1 cellular context compared by ENCODE assay signal in the genomic region with DNA sequence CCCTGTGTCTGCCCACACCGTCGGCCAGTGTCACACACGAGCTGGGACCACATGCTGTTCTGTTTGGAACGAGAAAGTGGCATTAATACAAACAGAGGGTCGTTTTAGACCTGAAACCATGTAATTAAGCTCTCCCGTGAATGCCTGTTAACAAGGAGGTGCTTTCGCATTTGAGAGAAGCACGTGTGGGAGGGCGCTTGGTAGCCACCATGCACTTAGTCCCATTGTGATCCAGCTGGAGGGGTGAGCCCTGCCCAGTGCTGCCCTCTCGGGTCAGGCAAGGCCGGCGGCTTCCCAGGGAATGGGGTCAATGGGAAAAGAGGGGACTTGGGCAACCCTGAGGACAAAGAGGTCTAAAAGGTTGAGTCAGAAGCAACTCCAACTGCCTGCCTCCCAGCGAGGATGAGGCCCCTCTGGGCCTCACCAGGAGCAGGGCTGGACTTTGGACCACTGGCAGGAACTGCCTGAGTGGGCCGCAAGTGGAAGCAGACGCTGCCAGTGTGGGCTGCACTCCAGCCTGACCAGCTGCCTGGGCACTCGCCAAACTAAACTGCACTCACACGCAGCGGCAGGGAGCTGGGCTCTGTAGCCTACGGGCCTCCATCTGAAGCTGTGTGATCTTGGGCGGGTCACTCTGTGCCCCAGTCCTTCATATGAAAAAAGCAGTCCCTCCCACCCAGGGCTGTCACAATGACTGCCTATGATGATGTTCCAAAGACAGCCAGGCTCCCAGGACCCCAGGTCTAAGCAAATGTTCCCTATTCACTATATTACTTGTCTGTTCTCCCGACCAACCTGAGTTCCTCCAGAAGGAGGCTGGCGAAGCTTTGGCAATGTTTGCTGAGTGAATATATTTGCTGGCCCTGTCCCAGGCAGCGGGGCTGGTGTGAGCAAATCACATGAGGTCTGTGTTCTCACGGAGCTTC.
TF ChIP-seq lines count a peak whose summit lies in the region.

No MANE protein-coding gene starts in this region.

TF ChIP-seq in SK-N-SH, 30 proteins besides CTCF, POLR2A, EP300 and RAD21 (continued from another document):
- no peak for TF ChIP-seq MAX (IDR thresholded peaks at IDR 0.05; ENCODE audit: low read depth)
- TF ChIP-seq POLR2AphosphoS5 (IDR thresholded peaks at IDR 0.05; ENCODE audit: low read depth, low read length) = no peak
- TF ChIP-seq EZH2phosphoT487 (IDR thresholded peaks at IDR 0.05; ENCODE audit: borderline replicate concordance, low read depth) = no peak
- TF ChIP-seq SIN3A (IDR thresholded peaks at IDR 0.05; ENCODE audit: borderline replicate concordance, low read depth, low read length) = no peak
- TF ChIP-seq MXI1 (IDR thresholded peaks at IDR 0.05; ENCODE audit: low read depth, low read length) = no peak
- no peak for TF ChIP-seq TCF12 (IDR thresholded peaks at IDR 0.05)
- TF ChIP-seq FOXM1 (IDR thresholded peaks at IDR 0.05; ENCODE audit: low read depth) = no peak
- TF ChIP-seq NFIC (IDR thresholded peaks at IDR 0.05; ENCODE audit: borderline replicate concordance) = no peak
- TF ChIP-seq SMC3 (IDR thresholded peaks at IDR 0.05; ENCODE audit: low read depth, low read length) = no peak
- TF ChIP-seq JUND (IDR thresholded peaks at IDR 0.05) = no peak
